In the genomic region with DNA sequence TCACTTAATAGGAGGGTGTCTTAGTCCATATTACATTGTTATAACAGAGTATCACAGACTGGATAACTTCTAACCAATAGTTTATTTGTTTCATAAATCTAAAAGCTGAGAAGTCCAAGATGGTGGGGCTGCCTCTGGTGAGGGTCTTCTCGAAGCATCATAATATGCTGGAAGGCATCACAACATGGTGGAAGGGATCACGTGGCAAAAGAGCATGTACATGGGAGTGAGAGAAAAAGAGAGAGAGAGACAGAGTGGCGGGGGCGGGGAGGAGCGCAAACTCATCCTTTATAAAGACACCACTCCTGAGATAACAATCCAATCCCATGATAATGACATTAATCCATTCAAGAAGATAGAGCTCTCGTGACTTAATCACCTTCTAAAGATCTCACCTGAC, we compare ENCODE assay signal across 1 cellular context.
TF ChIP-seq lines count a peak whose summit lies in the region.

No MANE protein-coding gene starts in this region.

TF ChIP-seq in K562, 482 proteins besides CTCF, POLR2A, EP300 and RAD21:
- 0 out of 2 replicates have a peak, but pooled peaks have one; percentile 24 for TF ChIP-seq EHMT2 (IDR thresholded peaks at IDR 0.05)
- TF ChIP-seq, protein P1, sequence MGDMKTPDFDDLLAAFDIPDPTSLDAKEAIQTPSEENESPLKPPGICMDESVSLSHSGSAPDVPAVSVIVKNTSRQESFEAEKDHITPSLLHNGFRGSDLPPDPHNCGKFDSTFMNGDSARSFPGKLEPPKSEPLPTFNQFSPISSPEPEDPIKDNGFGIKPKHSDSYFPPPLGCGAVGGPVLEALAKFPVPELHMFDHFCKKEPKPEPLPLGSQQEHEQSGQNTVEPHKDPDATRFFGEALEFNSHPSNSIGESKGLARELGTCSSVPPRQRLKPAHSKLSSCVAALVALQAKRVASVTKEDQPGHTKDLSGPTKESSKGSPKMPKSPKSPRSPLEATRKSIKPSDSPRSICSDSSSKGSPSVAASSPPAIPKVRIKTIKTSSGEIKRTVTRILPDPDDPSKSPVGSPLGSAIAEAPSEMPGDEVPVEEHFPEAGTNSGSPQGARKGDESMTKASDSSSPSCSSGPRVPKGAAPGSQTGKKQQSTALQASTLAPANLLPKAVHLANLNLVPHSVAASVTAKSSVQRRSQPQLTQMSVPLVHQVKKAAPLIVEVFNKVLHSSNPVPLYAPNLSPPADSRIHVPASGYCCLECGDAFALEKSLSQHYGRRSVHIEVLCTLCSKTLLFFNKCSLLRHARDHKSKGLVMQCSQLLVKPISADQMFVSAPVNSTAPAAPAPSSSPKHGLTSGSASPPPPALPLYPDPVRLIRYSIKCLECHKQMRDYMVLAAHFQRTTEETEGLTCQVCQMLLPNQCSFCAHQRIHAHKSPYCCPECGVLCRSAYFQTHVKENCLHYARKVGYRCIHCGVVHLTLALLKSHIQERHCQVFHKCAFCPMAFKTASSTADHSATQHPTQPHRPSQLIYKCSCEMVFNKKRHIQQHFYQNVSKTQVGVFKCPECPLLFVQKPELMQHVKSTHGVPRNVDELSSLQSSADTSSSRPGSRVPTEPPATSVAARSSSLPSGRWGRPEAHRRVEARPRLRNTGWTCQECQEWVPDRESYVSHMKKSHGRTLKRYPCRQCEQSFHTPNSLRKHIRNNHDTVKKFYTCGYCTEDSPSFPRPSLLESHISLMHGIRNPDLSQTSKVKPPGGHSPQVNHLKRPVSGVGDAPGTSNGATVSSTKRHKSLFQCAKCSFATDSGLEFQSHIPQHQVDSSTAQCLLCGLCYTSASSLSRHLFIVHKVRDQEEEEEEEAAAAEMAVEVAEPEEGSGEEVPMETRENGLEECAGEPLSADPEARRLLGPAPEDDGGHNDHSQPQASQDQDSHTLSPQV (IDR thresholded peaks at IDR 0.05), result no peak
- TF ChIP-seq, protein P2, sequence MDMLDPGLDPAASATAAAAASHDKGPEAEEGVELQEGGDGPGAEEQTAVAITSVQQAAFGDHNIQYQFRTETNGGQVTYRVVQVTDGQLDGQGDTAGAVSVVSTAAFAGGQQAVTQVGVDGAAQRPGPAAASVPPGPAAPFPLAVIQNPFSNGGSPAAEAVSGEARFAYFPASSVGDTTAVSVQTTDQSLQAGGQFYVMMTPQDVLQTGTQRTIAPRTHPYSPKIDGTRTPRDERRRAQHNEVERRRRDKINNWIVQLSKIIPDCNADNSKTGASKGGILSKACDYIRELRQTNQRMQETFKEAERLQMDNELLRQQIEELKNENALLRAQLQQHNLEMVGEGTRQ (CRISPR knock-in tag; IDR thresholded peaks at IDR 0.05), result peak; percentile 64
- no peak for TF ChIP-seq KDM4B (IDR thresholded peaks at IDR 0.05; ENCODE audit: borderline replicate concordance in 2 of 2, low read depth in 1 of 2)
- no peak for TF ChIP-seq ZNF830 (CRISPR knock-in tag; IDR thresholded peaks at IDR 0.05)
- 0 out of 2 replicates have a peak, but pooled peaks have one; percentile 4 for TF ChIP-seq POLR2H (tag; IDR thresholded peaks at IDR 0.05; ENCODE audit: low read depth)
- TF ChIP-seq YY1 (IDR thresholded peaks at IDR 0.05; ENCODE audit: borderline replicate concordance in 1 of 3, control insufficient read depth in 1 of 3, extremely low read depth in 1 of 3, insufficient read depth in 3 of 3, insufficient read length in 1 of 3, insufficient replicate concordance in 2 of 3, low read depth in 1 of 3, low read length in 2 of 3), result peak in 1 of 3 experiments; percentile 48
- TF ChIP-seq, protein P3, sequence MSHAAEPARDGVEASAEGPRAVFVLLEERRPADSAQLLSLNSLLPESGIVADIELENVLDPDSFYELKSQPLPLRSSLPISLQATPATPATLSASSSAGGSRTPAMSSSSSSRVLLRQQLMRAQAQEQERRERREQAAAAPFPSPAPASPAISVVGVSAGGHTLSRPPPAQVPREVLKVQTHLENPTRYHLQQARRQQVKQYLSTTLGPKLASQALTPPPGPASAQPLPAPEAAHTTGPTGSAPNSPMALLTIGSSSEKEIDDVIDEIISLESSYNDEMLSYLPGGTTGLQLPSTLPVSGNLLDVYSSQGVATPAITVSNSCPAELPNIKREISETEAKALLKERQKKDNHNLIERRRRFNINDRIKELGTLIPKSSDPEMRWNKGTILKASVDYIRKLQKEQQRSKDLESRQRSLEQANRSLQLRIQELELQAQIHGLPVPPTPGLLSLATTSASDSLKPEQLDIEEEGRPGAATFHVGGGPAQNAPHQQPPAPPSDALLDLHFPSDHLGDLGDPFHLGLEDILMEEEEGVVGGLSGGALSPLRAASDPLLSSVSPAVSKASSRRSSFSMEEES (CRISPR knock-in tag; IDR thresholded peaks at IDR 0.05), result no peak
- no peak for TF ChIP-seq CREM (IDR thresholded peaks at IDR 0.05; ENCODE audit: low read depth)
TF ChIP-seq in K562: peak in this region for 4.
